Comparison of ENCODE assay signal across 2 cellular contexts in the genomic region with DNA sequence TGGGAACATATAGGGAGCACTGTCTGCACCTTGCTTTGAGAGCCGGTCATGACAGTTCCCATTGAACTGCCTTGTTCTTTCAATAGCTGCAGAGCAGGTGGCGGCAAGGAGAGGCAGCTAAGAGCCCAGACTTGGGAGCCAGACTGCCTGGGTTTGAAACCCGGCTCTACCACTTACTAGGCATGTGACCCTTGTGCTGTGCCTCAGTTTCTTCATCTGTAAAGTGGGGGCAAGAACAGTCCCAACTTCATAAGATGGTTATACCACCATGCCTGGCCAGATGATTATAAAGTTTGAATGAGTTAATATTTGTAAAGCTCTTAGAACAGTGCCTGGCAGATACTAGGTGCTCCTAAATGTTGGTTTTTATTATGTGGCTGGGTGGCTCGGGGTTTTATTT.
TF ChIP-seq lines count a peak whose summit lies in the region.

No MANE protein-coding gene starts in this region.

TF ChIP-seq in K562, 482 proteins besides CTCF, POLR2A, EP300 and RAD21:
- no peak for TF ChIP-seq KAT7 (CRISPR knock-in tag; IDR thresholded peaks at IDR 0.05; ENCODE audit: borderline replicate concordance)
- peak; percentile 62; the same call in 1 of the 2 replicates for TF ChIP-seq BCOR (IDR thresholded peaks at IDR 0.05)
- peak; percentile 28; the same call in 1 of the 2 replicates for TF ChIP-seq ADNP (tag; IDR thresholded peaks at IDR 0.05)
- TF ChIP-seq SMAD1 (IDR thresholded peaks at IDR 0.05; ENCODE audit: low read depth, low read length, partially characterized antibody): no peak
- TF ChIP-seq CBX1 (IDR thresholded peaks at IDR 0.05; ENCODE audit: low read depth): no peak
- no peak for TF ChIP-seq ARNT (IDR thresholded peaks at IDR 0.05)
- peak; percentile 61 for TF ChIP-seq RBM25 (IDR thresholded peaks at IDR 0.05; ENCODE audit: low read depth, low read length, severe bottlenecking)
- 0 out of 2 replicates have a peak, but pooled peaks have one; percentile 12 for TF ChIP-seq ESRRA (IDR thresholded peaks at IDR 0.05; ENCODE audit: borderline replicate concordance, low read depth)
- TF ChIP-seq MEF2D (tag; conservative IDR thresholded peaks at IDR 0.05; ENCODE audit: low read depth): no peak
- TF ChIP-seq FOXJ3 (CRISPR knock-in tag; IDR thresholded peaks at IDR 0.05): no peak
TF ChIP-seq in K562: peak in this region for 4.

TF ChIP-seq in H1, 55 proteins besides CTCF, POLR2A, EP300 and RAD21:
- no peak for TF ChIP-seq POU5F1 (IDR thresholded peaks at IDR 0.05; ENCODE audit: low read depth, low read length)
- no peak for TF ChIP-seq BCL11A (IDR thresholded peaks at IDR 0.05; ENCODE audit: low read depth in 2 of 2, low read length in 2 of 2)
- TF ChIP-seq BRCA1 (IDR thresholded peaks at IDR 0.05; ENCODE audit: low read depth, low read length): no peak
- no peak for TF ChIP-seq HDAC6 (IDR thresholded peaks at IDR 0.05; ENCODE audit: low read depth, low read length)
- no peak for TF ChIP-seq CBX5 (IDR thresholded peaks at IDR 0.05; ENCODE audit: low read depth, low read length)
- TF ChIP-seq, protein P1, sequence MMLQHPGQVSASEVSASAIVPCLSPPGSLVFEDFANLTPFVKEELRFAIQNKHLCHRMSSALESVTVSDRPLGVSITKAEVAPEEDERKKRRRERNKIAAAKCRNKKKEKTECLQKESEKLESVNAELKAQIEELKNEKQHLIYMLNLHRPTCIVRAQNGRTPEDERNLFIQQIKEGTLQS (IDR thresholded peaks at IDR 0.05; ENCODE audit: insufficient read depth, low read depth, low read length): no peak
TF ChIP-seq in H1: peak in this region for 0.
